In the genomic region with DNA sequence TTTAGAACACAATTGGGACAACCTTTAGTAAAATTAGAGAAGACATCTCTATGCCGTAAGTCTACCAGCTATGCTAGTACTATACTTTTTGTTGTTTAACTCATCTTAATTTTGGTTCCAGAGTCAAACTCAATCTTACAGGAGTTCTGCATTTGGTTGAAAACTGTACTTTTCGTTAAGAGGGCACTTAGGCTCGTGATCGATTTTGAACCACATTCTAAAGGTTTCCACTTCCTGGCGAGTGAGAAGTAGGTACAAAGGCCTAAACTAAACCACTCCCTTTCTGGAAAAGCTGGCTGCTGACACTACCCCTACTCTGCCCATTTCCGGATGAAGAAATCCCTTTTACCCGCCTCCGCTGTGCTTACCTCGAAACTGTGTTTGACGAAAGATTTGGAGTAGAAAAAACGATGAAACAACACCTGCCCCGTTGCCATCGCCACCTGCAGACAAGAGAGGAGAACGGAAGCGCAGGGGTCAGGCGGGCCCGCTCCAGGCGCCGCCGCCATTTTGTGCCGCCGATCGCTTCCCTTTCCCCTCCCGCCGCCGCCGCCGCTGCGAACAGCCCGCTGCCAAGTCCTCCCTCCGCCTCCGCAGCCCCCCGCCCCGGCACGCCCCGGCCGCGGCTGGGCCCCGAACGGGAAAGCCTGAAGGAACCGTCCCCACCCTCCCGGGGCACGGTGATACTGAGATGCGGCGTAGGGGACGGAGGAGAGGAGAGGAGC, we compare ENCODE assay signal across 8 cellular contexts. TPM values are rescaled to one million over a fixed set of nuclear protein-coding genes. Genes with fewer than 3 reads are reported as not detected.
A peak's percentile ranks its signal among the peaks of the same experiment; 100 is the strongest.
DNase-seq lines count a peak whose midpoint lies in the region; ATAC-seq and TF ChIP-seq lines count a peak whose summit lies in the region.

No MANE protein-coding gene starts in this region.

- ATAC-seq in GM21526 (IDR thresholded peaks at IDR 0.05; ENCODE audit: low FRiP score, unreplicated experiment) (peak; percentile 57), Right ventricle myocardium superior (ENCODE audit: poor library complexity) (peak; percentile 63), upper lobe of right lung (peak; percentile 75)

- DNase-seq in DMS114 treated with DMSO at 0.1 percent for 48 hours (lab: John Stamatoyannopoulos, UW; ENCODE audit: unreplicated experiment): peak; percentile 31
- DNase-seq in Jurkat, Clone E6-1 (ENCODE audit: low read depth, low spot score): peak; percentile 68
- DNase-seq in SK-N-MC (ENCODE audit: low read depth, low spot score): no peak
- DNase-seq in activated naive CD4-positive, alpha-beta T cell treated with anti-CD3 and anti-CD28 coated beads, Interleukin-2, amount 10 ng/mL, durations not matched to agents 7 days and 5 days: peak; percentile 87
- peak; percentile 81 for DNase-seq in Right ventricle myocardium superior
- DNase-seq in posterior cingulate gyrus: peak in 7 of 10 donors; percentile 31 to 90 (median 61)
- DNase-seq in upper lobe of right lung: peak; percentile 90

- H3K36me3 ChIP-seq in SK-N-MC (ENCODE audit: insufficient read depth, low read length) (peaks cover 50% of the 10 kb centered on the region), upper lobe of right lung (peaks cover 47% of the 10 kb centered on the region)

- peak overlapping the region; percentile 88 for H3K4me3 ChIP-seq in Jurkat, Clone E6-1 (ENCODE audit: low read length)
- H3K4me3 ChIP-seq in SK-N-MC: peak overlapping the region; percentile 90
- peak overlapping the region; percentile 94 for H3K4me3 ChIP-seq in upper lobe of right lung

- H3K9me3 Mint-ChIP-seq in activated naive CD4-positive, alpha-beta T cell treated with anti-CD3 and anti-CD28 coated beads, Interleukin-2, amount 10 ng/mL, durations not matched to agents 7 days and 5 days: no peaks in the 10 kb centered on the region

- peak overlapping the region; percentile 92 for H3K27ac ChIP-seq in SK-N-MC
- peak overlapping the region; percentile 100 for H3K27ac ChIP-seq in upper lobe of right lung

- peaks cover 57% of the 10 kb centered on the region for H3K4me1 ChIP-seq in upper lobe of right lung

- TF ChIP-seq CTCF in upper lobe of right lung (IDR thresholded peaks at IDR 0.05): peak; percentile 23

- CTCF ChIA-PET in activated naive CD4-positive, alpha-beta T cell treated with anti-CD3 and anti-CD28 coated beads, Interleukin-2, amount 10 ng/mL, durations not matched to agents 7 days and 5 days (lab: Charles Lee): interaction anchor here (4.3 kb wide), 1 partner anchor 16 kb away, joined by 41 read pairs; no protein-coding TSS in a partner anchor

- peak overlapping the region; percentile 81 for H3K4me3 Mint-ChIP-seq in activated naive CD4-positive, alpha-beta T cell treated with anti-CD3 and anti-CD28 coated beads, Interleukin-2, amount 10 ng/mL, durations not matched to agents 7 days and 5 days

- H3K36me3 Mint-ChIP-seq in activated naive CD4-positive, alpha-beta T cell treated with anti-CD3 and anti-CD28 coated beads, Interleukin-2, amount 10 ng/mL, durations not matched to agents 7 days and 5 days: peaks cover 57% of the 10 kb centered on the region

- H3K27ac Mint-ChIP-seq in activated naive CD4-positive, alpha-beta T cell treated with anti-CD3 and anti-CD28 coated beads, Interleukin-2, amount 10 ng/mL, durations not matched to agents 7 days and 5 days: peak overlapping the region; percentile 100

- H3K27me3 Mint-ChIP-seq in activated naive CD4-positive, alpha-beta T cell treated with anti-CD3 and anti-CD28 coated beads, Interleukin-2, amount 10 ng/mL, durations not matched to agents 7 days and 5 days: peaks cover 5% of the 10 kb centered on the region

- peaks cover 65% of the 10 kb centered on the region for H3K4me1 Mint-ChIP-seq in activated naive CD4-positive, alpha-beta T cell treated with anti-CD3 and anti-CD28 coated beads, Interleukin-2, amount 10 ng/mL, durations not matched to agents 7 days and 5 days

- intact Hi-C loops in Right ventricle myocardium superior (cut with DNase I): loop anchor here (10.0 kb wide), 1 partner anchor 334 kb away; the partner anchor contains the start of gene LEKR1
- intact Hi-C loops in posterior cingulate gyrus (cut with DNase I): no loop called here
- intact Hi-C loops in upper lobe of right lung (cut with DNase I): no loop called here

- H3K9ac ChIP-seq in SK-N-MC (ENCODE audit: insufficient read length): peak overlapping the region; percentile 99

- H3K9me3 ChIP-seq in SK-N-MC (ENCODE audit: low read depth, low read length): no peaks in the 10 kb centered on the region
- no peaks in the 10 kb centered on the region for H3K9me3 ChIP-seq in upper lobe of right lung

- H3K27me3 ChIP-seq in upper lobe of right lung: no peaks in the 10 kb centered on the region

RNA-seq across cellular contexts. Expression of gene CCNL1, which starts 0.7 kb away (rescaled TPM):
- 48.0 TPM for polyA plus RNA-seq in Jurkat, Clone E6-1 (2012; ENCODE audit: insufficient read depth, insufficient read length)
- 20.2 TPM for total RNA-seq in Right ventricle myocardium superior
- total RNA-seq in upper lobe of right lung: 140 TPM
